In genomic region chr7:131518626-131519025, GRCh38 we compare ENCODE assay signal across 1 cellular context.
TF ChIP-seq lines count a peak whose summit lies in the region.

No MANE protein-coding gene starts in this region.

TF ChIP-seq in WTC11, 78 proteins besides CTCF, POLR2A, EP300 and RAD21 (continued from another document):
- no peak for TF ChIP-seq AFF4 (CRISPR knock-in tag; IDR thresholded peaks at IDR 0.05; ENCODE audit: borderline replicate concordance)
- no peak for TF ChIP-seq ZNF423 (CRISPR knock-in tag; IDR thresholded peaks at IDR 0.05)
- TF ChIP-seq MLX (CRISPR knock-in tag; IDR thresholded peaks at IDR 0.05): no peak
- TF ChIP-seq ZNF317 (CRISPR knock-in tag; IDR thresholded peaks at IDR 0.05; ENCODE audit: borderline replicate concordance, low read depth): no peak
- no peak for TF ChIP-seq ATF6 (CRISPR knock-in tag; IDR thresholded peaks at IDR 0.05)
- TF ChIP-seq ZNF416 (CRISPR knock-in tag; IDR thresholded peaks at IDR 0.05): no peak
- TF ChIP-seq FOXP1 (CRISPR knock-in tag; IDR thresholded peaks at IDR 0.05; ENCODE audit: borderline replicate concordance): no peak
- no peak for TF ChIP-seq SMAD4 (CRISPR knock-in tag; IDR thresholded peaks at IDR 0.05)
- TF ChIP-seq STAT6 (CRISPR knock-in tag; conservative IDR thresholded peaks at IDR 0.05; ENCODE audit: low read depth): no peak
